Comparison of ENCODE assay signal across 12 cellular contexts in genomic region chr4:157075401-157075800, GRCh38. TPM values are rescaled to one million over a fixed set of nuclear protein-coding genes. Genes with fewer than 3 reads are reported as not detected.
DNase-seq lines count a peak whose midpoint lies in the region; ATAC-seq and TF ChIP-seq lines count a peak whose summit lies in the region.
"Had no signal": no experiment of that assay in that cellular context is flagged by ENCODE, and none has a peak within 500 bp of the region (broad histone marks: within the 10 kb centered on the region; RNA-seq: fewer than 3 reads in every experiment).

No MANE protein-coding gene starts in this region.

- H3K9me2 ChIP-seq in GM23338 (ENCODE audit: insufficient read depth) = no peaks in the 10 kb centered on the region

- H3K4me3 ChIP-seq in GM23338 = peak overlapping the region; percentile 78
- peak overlapping the region; percentile 66 for H3K4me3 ChIP-seq in astrocyte of the spinal cord (ENCODE audit: low read depth, low read length)
- H3K4me3 ChIP-seq in iPS-15b (ENCODE audit: low read depth, low read length) = peak overlapping the region; percentile 76
- H3K4me3 ChIP-seq in rectal smooth muscle tissue (ENCODE audit: low read length) = peak overlapping the region; percentile 73

- no peak overlapping the region for H3K9ac ChIP-seq in iPS-15b (ENCODE audit: low read depth, low read length)
- no peak overlapping the region for H3K9ac ChIP-seq in rectal smooth muscle tissue (ENCODE audit: low read length)

- no peaks in the 10 kb centered on the region for H3K79me2 ChIP-seq in GM23338 (replicated peaks; ENCODE audit: insufficient read depth)

- H3K9me3 ChIP-seq in iPS-15b (ENCODE audit: control insufficient read depth, insufficient read depth, low read length) = no peaks in the 10 kb centered on the region

- peaks cover 40% of the 10 kb centered on the region for H3K27me3 ChIP-seq in GM23338 (ENCODE audit: insufficient read depth)
- peaks cover 30% of the 10 kb centered on the region for H3K27me3 ChIP-seq in iPS-15b (ENCODE audit: control insufficient read depth, insufficient read depth, low read length)
- no peaks in the 10 kb centered on the region for H3K27me3 ChIP-seq in rectal smooth muscle tissue (ENCODE audit: control insufficient read depth, insufficient read depth, low read length)

- H3K27ac Mint-ChIP-seq in GM23338 = no peak overlapping the region
- no peak overlapping the region for H3K27ac Mint-ChIP-seq in activated naive CD4-positive, alpha-beta T cell treated with anti-CD3 and anti-CD28 coated beads, Interleukin-2, amount 50 U/mL, for 72 hours
- H3K27ac Mint-ChIP-seq: CD4-positive, alpha-beta memory T cell had no signal

- no peaks in the 10 kb centered on the region for H3K9me3 Mint-ChIP-seq in GM23338
- no peaks in the 10 kb centered on the region for H3K9me3 Mint-ChIP-seq in activated naive CD4-positive, alpha-beta T cell treated with anti-CD3 and anti-CD28 coated beads, Interleukin-2, amount 50 U/mL, for 72 hours

- no peak overlapping the region for H3K27ac ChIP-seq in GM23338 (ENCODE audit: low read depth)
- no peak overlapping the region for H3K27ac ChIP-seq in rectal smooth muscle tissue (ENCODE audit: low read depth, low read length)

- peak overlapping the region; percentile 94 for H3K4me2 ChIP-seq in GM23338

- no peaks in the 10 kb centered on the region for H3F3A ChIP-seq in GM23338 (replicated peaks; ENCODE audit: low read depth)

- in situ Hi-C loops in astrocyte of the spinal cord (cut with HindIII; ENCODE audit: low sequenced_read_pairs) = no loop called here

- peaks cover 15% of the 10 kb centered on the region for H3K4me1 Mint-ChIP-seq in GM23338
- H3K4me1 Mint-ChIP-seq: CD4-positive, alpha-beta memory T cell had no signal

- H3K4me3 Mint-ChIP-seq in GM23338 = peak overlapping the region; percentile 75
- H3K4me3 Mint-ChIP-seq: CD4-positive, alpha-beta memory T cell had no signal

- no peaks in the 10 kb centered on the region for H3K36me3 ChIP-seq in GM23338 (ENCODE audit: insufficient read depth)
- H3K36me3 ChIP-seq in iPS-15b (ENCODE audit: control insufficient read depth, insufficient read depth, low read length) = no peaks in the 10 kb centered on the region
- H3K36me3 ChIP-seq in rectal smooth muscle tissue (ENCODE audit: control insufficient read depth, insufficient read depth, low read length) = no peaks in the 10 kb centered on the region

- TF ChIP-seq CTCF in GM23338 (conservative IDR thresholded peaks at IDR 0.05; ENCODE audit: low read depth in 2 of 2) (no peak), astrocyte of the spinal cord (IDR thresholded peaks at IDR 0.05; ENCODE audit: low read depth, low read length) (no peak)

- peaks cover 14% of the 10 kb centered on the region for H3K4me1 ChIP-seq in GM23338 (ENCODE audit: insufficient read depth)
- H3K4me1 ChIP-seq in iPS-15b (ENCODE audit: control insufficient read depth, insufficient read depth, low read length) = peaks cover 5% of the 10 kb centered on the region
- H3K4me1 ChIP-seq in rectal smooth muscle tissue (ENCODE audit: control insufficient read depth, insufficient read depth, low read length) = no peaks in the 10 kb centered on the region

- peaks cover 11% of the 10 kb centered on the region for H3K27me3 Mint-ChIP-seq in GM23338 (ENCODE audit: insufficient read depth, low read depth, poor library complexity)

- no peak for ATAC-seq in GM23338
- no peak for ATAC-seq in activated naive CD4-positive, alpha-beta T cell treated with anti-CD3 and anti-CD28 coated beads, Interleukin-2, amount 50 U/mL, for 72 hours

- H4K20me1 ChIP-seq in GM23338 (replicated peaks; ENCODE audit: insufficient read depth) = no peaks in the 10 kb centered on the region; the same call in 1 of the 2 replicates

- peak overlapping the region; percentile 96; the same call in 1 of the 2 replicates for H2AFZ ChIP-seq in GM23338

- DNase-seq in GM23338 (ENCODE audit: low spot score) (no peak), astrocyte of the spinal cord (ENCODE audit: low read depth, low spot score) (no peak), germinal center (ENCODE audit: low spot score) (no peak), NCI-H1417 treated with DMSO at 0.1 percent for 48 hours (lab: John Stamatoyannopoulos, UW) (no peak)
- no peak for DNase-seq in activated naive CD4-positive, alpha-beta T cell treated with anti-CD3 and anti-CD28 coated beads, Interleukin-2, amount 50 U/mL, for 72 hours (ENCODE audit: low spot score in 2 of 2)
- no peak for DNase-seq in stimulated activated CD8-positive, alpha-beta memory T cell treated with anti-CD3 and anti-CD28 coated beads, Interleukin-4, amount 100 ng/mL, for 48 hours
- DNase-seq: activated CD4-positive, alpha-beta T cell treated with anti-CD3 and anti-CD28 coated beads, Interleukin-2, amount 50 U/mL, for 48 hours; CD4-positive, alpha-beta memory T cell; NCI-H187; RPMI8226 had no signal

- H3K36me3 Mint-ChIP-seq in GM23338 (ENCODE audit: low read depth) = no peaks in the 10 kb centered on the region
- peaks cover 0 to 7% of the 10 kb centered on the region in 2 donors for H3K36me3 Mint-ChIP-seq in activated naive CD4-positive, alpha-beta T cell treated with anti-CD3 and anti-CD28 coated beads, Interleukin-2, amount 50 U/mL, for 72 hours
- H3K36me3 Mint-ChIP-seq: CD4-positive, alpha-beta memory T cell had no signal

TF ChIP-seq in GM23338, 12 proteins besides CTCF, POLR2A, EP300 and RAD21 (continues in another document):
- TF ChIP-seq NANOG (IDR thresholded peaks at IDR 0.05; ENCODE audit: borderline replicate concordance) = no peak
- no peak for TF ChIP-seq EZH2 (IDR thresholded peaks at IDR 0.05; ENCODE audit: low read depth, unreplicated experiment)
- TF ChIP-seq POLR2AphosphoS5 (IDR thresholded peaks at IDR 0.05; ENCODE audit: low read depth) = no peak
- no peak for TF ChIP-seq JUNB (IDR thresholded peaks at IDR 0.05; ENCODE audit: unreplicated experiment)
- TF ChIP-seq ETS1 (IDR thresholded peaks at IDR 0.05) = no peak
- no peak for TF ChIP-seq REST (IDR thresholded peaks at IDR 0.05; ENCODE audit: unreplicated experiment)
- TF ChIP-seq ZNF331 (CRISPR knock-in tag; IDR thresholded peaks at IDR 0.05; ENCODE audit: low read depth) = no peak
- no peak for TF ChIP-seq ZNF114 (CRISPR knock-in tag; IDR thresholded peaks at IDR 0.05)
- no peak for TF ChIP-seq EZH2phosphoT487 (IDR thresholded peaks at IDR 0.05; ENCODE audit: unreplicated experiment)

RNA-seq across cellular contexts. Expression of gene GLRB, which starts 0.5 kb away (rescaled TPM):
- 1.0 and 1.9 TPM in 2 replicates for total RNA-seq in GM23338 (2014; rRNA removed; shearing (Covaris generic))
- polyA plus RNA-seq in GM23338 (2016; fragmentation: Nextera tagmentation; extraction: Ambion mirVana) = 1.1 and 1.3 TPM in 2 replicates
- total RNA-seq in activated naive CD4-positive, alpha-beta T cell treated with anti-CD3 and anti-CD28 coated beads, Interleukin-2, amount 50 U/mL, for 72 hours = not detected
- total RNA-seq: CD4-positive, alpha-beta memory T cell had no signal
- polyA plus RNA-seq: CD4-positive, alpha-beta memory T cell had no signal
